Comparison of ENCODE assay signal across 15 cellular contexts in genomic region chr13:30377312-30377685, GRCh38. TPM values are rescaled to one million over a fixed set of nuclear protein-coding genes. Genes with fewer than 3 reads are reported as not detected.
A peak's percentile ranks its signal among the peaks of the same experiment; 100 is the strongest.
DNase-seq lines count a peak whose midpoint lies in the region; ATAC-seq and TF ChIP-seq lines count a peak whose summit lies in the region.
"Had no signal": no experiment of that assay in that cellular context is flagged by ENCODE, and none has a peak within 500 bp of the region (broad histone marks: within the 10 kb centered on the region; RNA-seq: fewer than 3 reads in every experiment).

No MANE protein-coding gene starts in this region.

- no peaks in the 10 kb centered on the region for H3K9me3 Mint-ChIP-seq in activated T-cell treated with anti-CD3 and anti-CD28 coated beads, Interleukin-2, amount 50 U/mL, for 4 hours
- H3K9me3 Mint-ChIP-seq in stimulated activated naive B cell treated with anti-CD40 and anti-IgM and Interleukin-4, amounts not matched to agents 10 μg/mL and 1 μg/mL and 100 μg/mL, for 72 hours = no peaks in the 10 kb centered on the region

- no peak for DNase-seq in activated T-cell treated with anti-CD3 and anti-CD28 coated beads, Interleukin-2, amount 50 U/mL, for 4 hours
- no peak for DNase-seq in activated T-cell treated with anti-CD3 and anti-CD28 coated beads, Interleukin-2, amount 50 U/mL, for 48 hours
- DNase-seq in colonic mucosa = no peak
- DNase-seq in stimulated activated naive B cell treated with anti-CD40 and anti-IgM and Interleukin-4, amounts not matched to agents 10 μg/mL and 1 μg/mL and 100 μg/mL, for 72 hours = no peak
- DNase-seq in amniotic stem cell (lab: John Stamatoyannopoulos, UW) = no peak
- no peak for DNase-seq in mucosa of descending colon
- DNase-seq in CD1c-positive myeloid dendritic cell (ENCODE audit: extremely low spot score) = no peak
- DNase-seq: ACHN, NCI-H2081 treated with DMSO at 0.1 percent for 48 hours, SHP77 had no signal

- peaks cover 81% of the 10 kb centered on the region for H3K4me1 Mint-ChIP-seq in activated T-cell treated with anti-CD3 and anti-CD28 coated beads, Interleukin-2, amount 50 U/mL, for 4 hours (ENCODE audit: low read depth)
- H3K4me1 Mint-ChIP-seq in stimulated activated naive B cell treated with anti-CD40 and anti-IgM and Interleukin-4, amounts not matched to agents 10 μg/mL and 1 μg/mL and 100 μg/mL, for 72 hours = peaks cover 45 to 49% of the 10 kb centered on the region in 2 donors

- no peaks in the 10 kb centered on the region for H3K36me3 Mint-ChIP-seq in activated T-cell treated with anti-CD3 and anti-CD28 coated beads, Interleukin-2, amount 50 U/mL, for 4 hours (ENCODE audit: insufficient read depth)
- H3K36me3 Mint-ChIP-seq in stimulated activated naive B cell treated with anti-CD40 and anti-IgM and Interleukin-4, amounts not matched to agents 10 μg/mL and 1 μg/mL and 100 μg/mL, for 72 hours = peaks cover 3% of the 10 kb centered on the region in 2 donors
- H3K36me3 Mint-ChIP-seq: brain had no signal

- H3K9ac ChIP-seq in OCI-LY3 (ENCODE audit: low read length) = no peak overlapping the region
- peak overlapping the region in 1 of 2 donors; percentile 49 for H3K9ac ChIP-seq in colonic mucosa (ENCODE audit: low read depth in 2 of 2, low read length in 2 of 2)
- H3K9ac ChIP-seq: parathyroid adenoma had no signal

- peak overlapping the region; percentile 86 for H3K27ac Mint-ChIP-seq in stimulated activated naive B cell treated with anti-CD40 and anti-IgM and Interleukin-4, amounts not matched to agents 10 μg/mL and 1 μg/mL and 100 μg/mL, for 72 hours
- H3K27ac Mint-ChIP-seq: brain had no signal

- H3K27me3 ChIP-seq in OCI-LY3 (ENCODE audit: low read depth, low read length) (peaks cover 61% of the 10 kb centered on the region), colonic mucosa (no peaks in the 10 kb centered on the region)
- H3K27me3 ChIP-seq: suprapubic skin had no signal

- no peaks in the 10 kb centered on the region for H3K27me3 Mint-ChIP-seq in activated T-cell treated with anti-CD3 and anti-CD28 coated beads, Interleukin-2, amount 50 U/mL, for 4 hours (ENCODE audit: low read depth)
- no peaks in the 10 kb centered on the region for H3K27me3 Mint-ChIP-seq in stimulated activated naive B cell treated with anti-CD40 and anti-IgM and Interleukin-4, amounts not matched to agents 10 μg/mL and 1 μg/mL and 100 μg/mL, for 72 hours

- peak overlapping the region; percentile 88; the same call in 1 of the 2 replicates for H2AFZ ChIP-seq in OCI-LY3 (ENCODE audit: low read depth, low read length)
- H2AFZ ChIP-seq: parathyroid adenoma had no signal

- peak overlapping the region; percentile 76 for H3K4me3 Mint-ChIP-seq in activated T-cell treated with anti-CD3 and anti-CD28 coated beads, Interleukin-2, amount 50 U/mL, for 4 hours
- peak overlapping the region; percentile 62 to 80 for H3K4me3 Mint-ChIP-seq in stimulated activated naive B cell treated with anti-CD40 and anti-IgM and Interleukin-4, amounts not matched to agents 10 μg/mL and 1 μg/mL and 100 μg/mL, for 72 hours
- H3K4me3 Mint-ChIP-seq: brain had no signal

- no peak for ATAC-seq in activated T-cell treated with anti-CD3 and anti-CD28 coated beads, Interleukin-2, amount 50 U/mL, for 4 hours
- no peak for ATAC-seq in stimulated activated naive B cell treated with anti-CD40 and anti-IgM and Interleukin-4, amounts not matched to agents 10 μg/mL and 1 μg/mL and 100 μg/mL, for 72 hours (replicated peaks)
- ATAC-seq in mucosa of descending colon = no peak

- 0 out of 2 replicates have a peak overlapping the region, but pooled peaks have one; percentile 41 for H3K4me3 ChIP-seq in OCI-LY3 (ENCODE audit: low read length)
- H3K4me3 ChIP-seq in colonic mucosa = no peak overlapping the region
- H3K4me3 ChIP-seq in mucosa of descending colon = no peak overlapping the region
- H3K4me3 ChIP-seq: HAP-1, suprapubic skin had no signal

- H3K36me3 ChIP-seq in OCI-LY3 (replicated peaks; ENCODE audit: low read depth, low read length) (no peaks in the 10 kb centered on the region), colonic mucosa (no peaks in the 10 kb centered on the region), mucosa of descending colon (ENCODE audit: low read depth) (no peaks in the 10 kb centered on the region)
- H3K36me3 ChIP-seq: HAP-1, suprapubic skin had no signal

- H3K79me2 ChIP-seq in OCI-LY3 (ENCODE audit: low read length) = no peaks in the 10 kb centered on the region
- H3K79me2 ChIP-seq: parathyroid adenoma had no signal

- H3K4me1 ChIP-seq in OCI-LY3 (ENCODE audit: low read length) (peaks cover 21% of the 10 kb centered on the region), colonic mucosa (no peaks in the 10 kb centered on the region), mucosa of descending colon (ENCODE audit: low read depth) (peaks cover 11% of the 10 kb centered on the region)
- H3K4me1 ChIP-seq: HAP-1, parathyroid adenoma had no signal

- H3K9me3 ChIP-seq in OCI-LY3 (ENCODE audit: insufficient read depth, low read length) = peaks cover 3% of the 10 kb centered on the region; the same call in 1 of the 2 replicates
- H3K9me3 ChIP-seq in colonic mucosa = no peaks in the 10 kb centered on the region
- H3K9me3 ChIP-seq in mucosa of descending colon = no peaks in the 10 kb centered on the region
- H3K9me3 ChIP-seq: HAP-1, suprapubic skin had no signal

- H3K27ac ChIP-seq in OCI-LY3 (ENCODE audit: low read length) (no peak overlapping the region), colonic mucosa (peak overlapping the region; percentile 64)
- H3K27ac ChIP-seq: parathyroid adenoma, suprapubic skin had no signal

- no peaks in the 10 kb centered on the region for H4K20me1 ChIP-seq in OCI-LY3 (ENCODE audit: insufficient read depth, low read length)

- intact Hi-C loops in colonic mucosa (cut with DNase I) (no loop called here), mucosa of descending colon (cut with DNase I, micrococcal nuclease) (no loop called here)

- H3K4me2 ChIP-seq in OCI-LY3 (ENCODE audit: low read length) = peak overlapping the region; percentile 41

- TF ChIP-seq CTCF in OCI-LY3 (IDR thresholded peaks at IDR 0.05; ENCODE audit: low read depth, low read length) (no peak), colonic mucosa (IDR thresholded peaks at IDR 0.05) (no peak), mucosa of descending colon (IDR thresholded peaks at IDR 0.05) (no peak)

RNA-seq across cellular contexts. Expression of gene UBE2L5, which starts 45.0 kb away (rescaled TPM):
- total RNA-seq in activated T-cell treated with anti-CD3 and anti-CD28 coated beads, Interleukin-2, amount 50 U/mL, for 4 hours = not detected
- total RNA-seq in colonic mucosa = not detected
- total RNA-seq in mucosa of descending colon = not detected
